Comparison of ENCODE assay signal across 1 cellular context in the genomic region with DNA sequence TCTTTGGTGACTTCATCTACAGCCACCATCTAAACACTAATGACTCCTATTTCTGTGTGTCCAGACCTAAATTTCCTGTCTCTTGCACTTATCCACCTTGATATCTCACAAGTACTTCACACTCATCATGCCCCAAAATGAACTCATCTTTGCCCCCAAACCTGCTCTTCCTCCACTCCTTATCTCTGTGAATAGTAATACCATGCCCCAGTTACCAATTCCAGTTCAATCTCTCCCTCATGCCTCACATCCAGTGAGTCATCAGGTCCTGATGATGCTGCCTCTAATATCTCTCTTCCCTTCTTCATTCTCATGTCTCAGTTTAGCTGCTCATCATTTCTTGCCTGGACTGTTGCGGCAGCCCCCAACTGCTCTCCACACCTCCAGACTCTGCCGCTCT.
TF ChIP-seq lines count a peak whose summit lies in the region.

No MANE protein-coding gene starts in this region.

TF ChIP-seq in HepG2, 621 proteins besides CTCF, POLR2A, EP300 and RAD21:
- no peak for TF ChIP-seq ZNF678 (CRISPR knock-in tag; IDR thresholded peaks at IDR 0.05)
- peak; percentile 21; the same call in 1 of the 2 replicates for TF ChIP-seq CREB1 (IDR thresholded peaks at IDR 0.05)
- no peak for TF ChIP-seq CREB1 (CRISPR knock-in tag; IDR thresholded peaks at IDR 0.05)
